ENCODE assay signal across 26 cellular contexts in the genomic region with DNA sequence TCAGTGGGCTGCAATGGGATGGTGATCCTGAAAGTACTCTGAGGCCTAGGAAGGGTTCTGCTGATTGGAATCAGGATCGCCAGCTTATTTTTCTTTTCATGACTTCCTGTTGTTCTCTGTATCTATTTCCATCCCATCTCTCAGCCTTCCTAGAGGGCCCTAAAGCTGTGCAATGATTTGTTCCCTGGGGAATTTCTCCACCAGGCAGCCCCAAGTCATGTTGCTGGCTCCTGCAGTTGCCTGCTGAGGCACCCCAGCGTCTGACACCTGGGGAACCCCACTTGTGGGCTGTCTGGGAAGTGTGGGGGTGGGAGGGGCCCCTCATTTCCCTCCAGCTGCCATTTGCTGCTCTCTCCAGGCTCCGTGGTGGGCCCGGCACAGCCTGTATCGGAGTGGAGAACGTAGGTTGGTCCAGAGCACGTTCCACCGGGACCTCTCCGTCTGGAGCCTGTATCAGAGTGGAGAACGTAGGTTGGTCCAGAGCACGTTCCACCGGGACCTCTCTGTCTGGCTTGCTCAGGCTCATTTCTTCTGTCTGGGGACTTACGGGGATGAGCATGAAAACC.
DNase-seq lines count a peak whose midpoint lies in the region; ATAC-seq and TF ChIP-seq lines count a peak whose summit lies in the region.
"Had no signal": no experiment of that assay in that cellular context is flagged by ENCODE, and none has a peak within 500 bp of the region (broad histone marks: within the 10 kb centered on the region; RNA-seq: fewer than 3 reads in every experiment).

No MANE protein-coding gene starts in this region.

- H3K27me3 ChIP-seq in H9 (ENCODE audit: insufficient read depth, low read length) = no peaks in the 10 kb centered on the region
- H3K27me3 ChIP-seq: MG63, SJCRH30, stomach, tibial nerve had no signal

- peak overlapping the region in 1 of 3 experiments; percentile 79; a peak in 1 of 7 replicates for H3K27ac Mint-ChIP-seq in H9
- H3K27ac Mint-ChIP-seq in neural crest cell (ENCODE audit: unreplicated experiment) = peak overlapping the region; percentile 32
- H3K27ac Mint-ChIP-seq: activated CD4-positive, alpha-beta T cell treated with anti-CD3 and anti-CD28 coated beads, Interleukin-2, amount 10 ng/mL, durations not matched to agents 7 days and 5 days; activated T-cell treated with anti-CD3 and anti-CD28 coated beads, Interleukin-2, amount 50 U/mL, for 72 hours; effector memory CD8-positive, alpha-beta T cell; WTC11 had no signal

- no peak overlapping the region for H3T11ph ChIP-seq in H9 (ENCODE audit: low read length)

- H3K4me1 Mint-ChIP-seq in H9 = peaks cover 34 to 35% of the 10 kb centered on the region in 2 experiments
- peaks cover 40% of the 10 kb centered on the region for H3K4me1 Mint-ChIP-seq in neural crest cell
- H3K4me1 Mint-ChIP-seq: activated CD4-positive, alpha-beta T cell treated with anti-CD3 and anti-CD28 coated beads, Interleukin-2, amount 10 ng/mL, durations not matched to agents 7 days and 5 days; CD8-positive, alpha-beta memory T cell had no signal

- H3K79me2 ChIP-seq in H9 (ENCODE audit: insufficient read depth, low read length) = no peaks in the 10 kb centered on the region

- H3K56ac ChIP-seq in H9 (ENCODE audit: insufficient read length, low read depth, low read length) = no peak overlapping the region

- no peaks in the 10 kb centered on the region for H3K36me3 Mint-ChIP-seq in H9 (ENCODE audit: insufficient read depth in 1 of 3, low read depth in 3 of 3)
- H3K36me3 Mint-ChIP-seq in neural crest cell (ENCODE audit: low read depth) = no peaks in the 10 kb centered on the region
- H3K36me3 Mint-ChIP-seq: CD8-positive, alpha-beta memory T cell; WTC11 had no signal

- H3K27me3 Mint-ChIP-seq in H9 (ENCODE audit: low read depth) (peaks cover 3% of the 10 kb centered on the region), neural crest cell (ENCODE audit: low read depth) (no peaks in the 10 kb centered on the region)
- H3K27me3 Mint-ChIP-seq: activated CD4-positive, alpha-beta T cell treated with anti-CD3 and anti-CD28 coated beads, Interleukin-2, amount 10 ng/mL, durations not matched to agents 7 days and 5 days had no signal

- WGBS in H9 (ENCODE audit: extremely low coverage, insufficient read length, low lambda C conversion rate) = no CpG with 5 or more reads among the region's 13 CpGs

- ATAC-seq in GM18505 (IDR thresholded peaks at IDR 0.05; ENCODE audit: unreplicated experiment) (no peak), HG03354 (IDR thresholded peaks at IDR 0.05; ENCODE audit: poor library complexity, severe bottlenecking, unreplicated experiment) (no peak)
- ATAC-seq: activated T-cell treated with anti-CD3 and anti-CD28 coated beads, Interleukin-2, amount 50 U/mL, for 72 hours; effector memory CD8-positive, alpha-beta T cell; K562 had no signal

- H4K20me1 ChIP-seq in H9 (ENCODE audit: control insufficient read depth, insufficient read depth, insufficient read length) = no peaks in the 10 kb centered on the region

- no peak overlapping the region for H2BK12ac ChIP-seq in H9 (ENCODE audit: insufficient read length, low read depth, low read length)

- no peak overlapping the region for H2AFZ ChIP-seq in H9 (ENCODE audit: low read length)

- no peak overlapping the region for H3K4ac ChIP-seq in H9 (ENCODE audit: low read depth, low read length)

- H3K23ac ChIP-seq in H9 (ENCODE audit: insufficient read length, low read depth, low read length) = no peak overlapping the region

- no peak overlapping the region for H4K91ac ChIP-seq in H9 (ENCODE audit: insufficient read length, low read depth, low read length)

- H2BK5ac ChIP-seq in H9 (ENCODE audit: insufficient read length, low read length) = no peak overlapping the region

- no peak overlapping the region; the same call in 1 of the 2 replicates for H3K14ac ChIP-seq in H9 (ENCODE audit: insufficient read depth, low read length)

- H3K9me3 ChIP-seq in H9 (ENCODE audit: control insufficient read depth, low read depth, low read length) = no peaks in the 10 kb centered on the region
- H3K9me3 ChIP-seq: MG63, SJCRH30, stomach, tibial nerve had no signal

- H3K18ac ChIP-seq in H9 (ENCODE audit: insufficient read length, low read depth, low read length) = peak overlapping the region; percentile 26

- H3K9ac ChIP-seq in H9 (ENCODE audit: extremely low read depth, insufficient read length, low read length) = no peak overlapping the region

- no peak overlapping the region for H4K8ac ChIP-seq in H9 (replicated peaks; ENCODE audit: insufficient read length, low read depth, low read length)

- no peaks in the 10 kb centered on the region for H3K79me1 ChIP-seq in H9 (ENCODE audit: insufficient read depth, low read depth, low read length, poor library complexity, severe bottlenecking)

- H3K9me3 Mint-ChIP-seq in H9 (no peaks in the 10 kb centered on the region), neural crest cell (no peaks in the 10 kb centered on the region)
- H3K9me3 Mint-ChIP-seq: activated CD4-positive, alpha-beta T cell treated with anti-CD3 and anti-CD28 coated beads, Interleukin-2, amount 10 ng/mL, durations not matched to agents 7 days and 5 days; activated T-cell treated with anti-CD3 and anti-CD28 coated beads, Interleukin-2, amount 50 U/mL, for 72 hours; CD8-positive, alpha-beta memory T cell; effector memory CD8-positive, alpha-beta T cell; WTC11 had no signal

- no peaks in the 10 kb centered on the region for H3K4me1 ChIP-seq in H9 (ENCODE audit: insufficient read depth, low read length)

- TF ChIP-seq CTCF in H9 (conservative IDR thresholded peaks at IDR 0.05) = no peak
- no peak for TF ChIP-seq CTCF in VCaP (conservative IDR thresholded peaks at IDR 0.05)
- TF ChIP-seq CTCF in neural crest cell (conservative IDR thresholded peaks at IDR 0.05) = no peak

- no peak for TF ChIP-seq POLR2A in GM18505 (IDR thresholded peaks at IDR 0.05; ENCODE audit: borderline replicate concordance, extremely low read depth, insufficient read depth, insufficient read length)

- no peak overlapping the region for H3K27ac ChIP-seq in H9 (ENCODE audit: insufficient read length, low read depth, low read length)
- H3K27ac ChIP-seq in VCaP = peak overlapping the region; percentile 100
- H3K27ac ChIP-seq: SJCRH30 had no signal

- no peak overlapping the region; a peak in 1 of 5 replicates for H3K4me3 Mint-ChIP-seq in H9
- H3K4me3 Mint-ChIP-seq in neural crest cell = no peak overlapping the region
- H3K4me3 Mint-ChIP-seq: activated CD4-positive, alpha-beta T cell treated with anti-CD3 and anti-CD28 coated beads, Interleukin-2, amount 10 ng/mL, durations not matched to agents 7 days and 5 days; activated T-cell treated with anti-CD3 and anti-CD28 coated beads, Interleukin-2, amount 50 U/mL, for 72 hours; CD8-positive, alpha-beta memory T cell; effector memory CD8-positive, alpha-beta T cell had no signal

- peak; percentile 27 for DNase-seq in NCI-H748 (lab: John Stamatoyannopoulos, UW; ENCODE audit: unreplicated experiment)
- DNase-seq in NCI-H748 treated with DMSO at 0.1 percent for 48 hours (lab: John Stamatoyannopoulos, UW) = no peak
- no peak for DNase-seq in H9
- DNase-seq in neural crest cell (ENCODE audit: low read depth, low spot score) = no peak
- no peak for DNase-seq in HT-29 (ENCODE audit: low spot score)
- DNase-seq: activated CD4-positive, alpha-beta T cell treated with anti-CD3 and anti-CD28 coated beads, Interleukin-2, amount 10 ng/mL, durations not matched to agents 7 days and 5 days; activated naive CD4-positive, alpha-beta T cell treated with Interleukin-2 at 50 U/mL for 16 hours; activated T-cell treated with anti-CD3 and anti-CD28 coated beads, Interleukin-2, amount 50 U/mL, for 72 hours; CD8-positive, alpha-beta memory T cell; DMS 273 treated with DMSO at 0.1 percent for 48 hours; effector memory CD8-positive, alpha-beta T cell; foreskin melanocyte; GDM1; MG63; NCI-H1417 treated with DMSO at 0.1 percent for 48 hours; NCI-H524 treated with DMSO at 0.1 percent for 48 hours; SJCRH30; stimulated activated CD8-positive, alpha-beta memory T cell treated with anti-CD3 and anti-CD28 coated beads, Interleukin-4, amount 100 ng/mL, for 48 hours; stomach; T1000 had no signal

- H3K4me2 ChIP-seq in H9 (ENCODE audit: insufficient read depth, insufficient read length, low read length) = no peak overlapping the region

- no peak overlapping the region for H2AK5ac ChIP-seq in H9 (ENCODE audit: insufficient read length, low read length)

- no peak overlapping the region for H2BK20ac ChIP-seq in H9 (ENCODE audit: low read depth, low read length, poor library complexity, severe bottlenecking)

- H4K5ac ChIP-seq in H9 (ENCODE audit: insufficient read length, low read depth, low read length) = no peak overlapping the region

- H2BK15ac ChIP-seq in H9 (ENCODE audit: low read depth, low read length) = no peak overlapping the region; the same call in 1 of the 2 replicates

- H3K23me2 ChIP-seq in H9 (ENCODE audit: insufficient read length, low read depth, low read length, poor library complexity, severe bottlenecking) = peaks cover 2% of the 10 kb centered on the region

- no peak overlapping the region for H2BK120ac ChIP-seq in H9 (ENCODE audit: low read depth, low read length, poor library complexity, severe bottlenecking)
